In genomic region chrX:86061407-86061806, GRCh38 we compare ENCODE assay signal across 32 cellular contexts.
"Had no signal": no experiment of that assay in that cellular context is flagged by ENCODE, and none has a peak within 500 bp of the region (broad histone marks: within the 10 kb centered on the region; RNA-seq: fewer than 3 reads in every experiment).

No MANE protein-coding gene starts in this region.

- DNase-seq: activated effector memory CD4-positive, alpha-beta T cell treated with anti-CD3 and anti-CD28 coated beads, Interleukin-2, amount 50 U/mL, for 16 hours; activated effector memory CD4-positive, alpha-beta T cell treated with Interleukin-2 at 50 U/mL for 16 hours; activated gamma-delta T cell; activated gamma-delta T cell treated with Interleukin-2 at 50 U/mL for 16 hours; activated naive CD4-positive, alpha-beta T cell; activated naive CD4-positive, alpha-beta T cell treated with anti-CD3 and anti-CD28 coated beads for 36 hours; activated naive CD4-positive, alpha-beta T cell treated with anti-CD3 and anti-CD28 coated beads, Interleukin-2, amount 10 ng/mL, durations not matched to agents 7 days and 5 days; activated naive CD4-positive, alpha-beta T cell treated with anti-CD3 and anti-CD28 coated beads, Interleukin-2, amount 50 U/mL, for 16 hours; activated naive CD4-positive, alpha-beta T cell treated with Interleukin-2 at 50 U/mL for 16 hours; activated naive CD8-positive, alpha-beta T cell treated with anti-CD3 and anti-CD28 coated beads for 36 hours; activated naive CD8-positive, alpha-beta T cell treated with anti-CD3 and anti-CD28 coated beads, Interleukin-2, amount 10 ng/mL, durations not matched to agents 7 days and 5 days; activated naive CD8-positive, alpha-beta T cell treated with anti-CD3 and anti-CD28 coated beads, Interleukin-2, amount 50 U/mL, for 24 hours; activated T-cell treated with anti-CD3 and anti-CD28 coated beads, Interleukin-2, amount 50 U/mL, for 24 hours; activated T-cell treated with anti-CD3 and anti-CD28 coated beads, Interleukin-2, amount 50 U/mL, for 4 hours; activated T-cell treated with anti-CD3 and anti-CD28 coated beads, Interleukin-2, amount 50 U/mL, for 48 hours; activated T-cell treated with anti-CD3 and anti-CD28 coated beads, Interleukin-2, amount 50 U/mL, for 72 hours; adrenal gland; amniotic stem cell; amygdala; anterior cingulate cortex; aorta; body of pancreas; brain microvascular endothelial cell; caudate nucleus; central memory CD4-positive, alpha-beta T cell; cerebellar nuclear complex had no signal

- ATAC-seq: activated naive CD4-positive, alpha-beta T cell treated with anti-CD3 and anti-CD28 coated beads, Interleukin-2, amount 50 U/mL, for 72 hours; activated naive CD8-positive, alpha-beta T cell treated with anti-CD3 and anti-CD28 coated beads, Interleukin-2, amount 50 U/mL, for 24 hours; activated T-cell treated with anti-CD3 and anti-CD28 coated beads, Interleukin-2, amount 50 U/mL, for 4 hours; activated T-cell treated with anti-CD3 and anti-CD28 coated beads, Interleukin-2, amount 50 U/mL, for 72 hours; activated T-helper 17 cell treated with anti-CD3 and anti-CD28 coated beads, Interleukin-2, amount 50 U/mL, for 72 hours; body of pancreas had no signal

- H3K27me3 ChIP-seq: ascending aorta, body of pancreas, brain microvascular endothelial cell, cardiac muscle cell had no signal

- H3K9me3 ChIP-seq: adrenal gland, ascending aorta, body of pancreas, breast epithelium had no signal

- H3K4me1 ChIP-seq: adrenal gland, ascending aorta, body of pancreas, breast epithelium had no signal

- FAIRE-seq: bronchial epithelial cell had no signal

- H3K27ac ChIP-seq: adrenal gland, ascending aorta, body of pancreas, brain microvascular endothelial cell, breast epithelium, cardiac muscle cell had no signal

- H3K4me3 ChIP-seq: adrenal gland, ascending aorta, body of pancreas, breast epithelium, cardiac muscle cell had no signal

- H3K36me3 ChIP-seq: adrenal gland, ascending aorta, brain microvascular endothelial cell, breast epithelium, cardiac muscle cell had no signal
